In genomic region chr7:74583630-74584029, GRCh38 we compare ENCODE assay signal across 18 cellular contexts.
DNase-seq lines count a peak whose midpoint lies in the region; ATAC-seq, FAIRE-seq and TF ChIP-seq lines count a peak whose summit lies in the region.
"Had no signal": no experiment of that assay in that cellular context is flagged by ENCODE, and none has a peak within 500 bp of the region (broad histone marks: within the 10 kb centered on the region; RNA-seq: fewer than 3 reads in every experiment).

No MANE protein-coding gene starts in this region.

- H3K9ac ChIP-seq in HUES48 (ENCODE audit: low read depth, low read length): no peak overlapping the region
- H3K9ac ChIP-seq: KMS-11 had no signal

- no peak overlapping the region for H3K4me2 ChIP-seq in A549
- H3K4me2 ChIP-seq: KMS-11 had no signal

- H3K27ac Mint-ChIP-seq in endothelial cell (ENCODE audit: unreplicated experiment): peak overlapping the region; percentile 30
- H3K27ac Mint-ChIP-seq in activated naive CD8-positive, alpha-beta T cell treated with anti-CD3 and anti-CD28 coated beads, Interleukin-2, amount 50 U/mL, for 24 hours: no peak overlapping the region
- H3K27ac Mint-ChIP-seq: CD14-positive monocyte had no signal

- TF ChIP-seq RAD21 in A549 (conservative IDR thresholded peaks at IDR 0.05 in 1 of 2, IDR thresholded peaks at IDR 0.05 in 1 of 2): no peak

- TF ChIP-seq POLR2A in A549 (IDR thresholded peaks at IDR 0.05; ENCODE audit: low read length) (no peak), spleen (IDR thresholded peaks at IDR 0.05) (no peak)

- peak overlapping the region; percentile 30 to 95; a peak in 4 of 6 replicates for H3K27ac ChIP-seq in A549
- peak overlapping the region; percentile 8 for H3K27ac ChIP-seq in HUES48 (ENCODE audit: low read depth, low read length)
- H3K27ac ChIP-seq in spleen: no peak overlapping the region
- H3K27ac ChIP-seq: KMS-11, SJCRH30 had no signal

- no peak for TF ChIP-seq EP300 in A549 (IDR thresholded peaks at IDR 0.05)

- intact Hi-C loops in spleen (cut with DNase I; ENCODE audit: low total_unique reads): no loop called here

- H3K4me1 ChIP-seq in A549 (peaks cover 89% of the 10 kb centered on the region), HUES48 (ENCODE audit: control insufficient read depth, insufficient read depth, low read length) (peaks cover 5% of the 10 kb centered on the region; the same call in 1 of the 2 replicates), spleen (peaks cover 7 to 18% (median 12%) of the 10 kb centered on the region in 6 donors)
- H3K4me1 ChIP-seq: SJCRH30 had no signal

- H3K27me3 ChIP-seq in HUES48 (ENCODE audit: control insufficient read depth, insufficient read depth, low read length): no peaks in the 10 kb centered on the region
- no peaks in the 10 kb centered on the region for H3K27me3 ChIP-seq in spleen (replicated peaks in 1 of 7)
- H3K27me3 ChIP-seq: SJCRH30 had no signal

- no peaks in the 10 kb centered on the region for H3K9me3 ChIP-seq in A549
- no peaks in the 10 kb centered on the region for H3K9me3 ChIP-seq in HUES48 (ENCODE audit: control insufficient read depth, insufficient read depth, low read length)
- H3K9me3 ChIP-seq in spleen: no peaks in the 10 kb centered on the region
- H3K9me3 ChIP-seq: SJCRH30 had no signal

- H3K36me3 ChIP-seq in HUES48 (ENCODE audit: control insufficient read depth, insufficient read depth, low read length) (no peaks in the 10 kb centered on the region), spleen (no peaks in the 10 kb centered on the region)

- H3K4me3 ChIP-seq in A549: no peak overlapping the region
- no peak overlapping the region for H3K4me3 ChIP-seq in HUES48 (ENCODE audit: low read depth, low read length)
- no peak overlapping the region for H3K4me3 ChIP-seq in spleen
- H3K4me3 ChIP-seq: SJCRH30 had no signal

- H3K9me3 Mint-ChIP-seq in endothelial cell (ENCODE audit: unreplicated experiment): no peaks in the 10 kb centered on the region
- no peaks in the 10 kb centered on the region for H3K9me3 Mint-ChIP-seq in activated naive CD8-positive, alpha-beta T cell treated with anti-CD3 and anti-CD28 coated beads, Interleukin-2, amount 50 U/mL, for 24 hours
- H3K9me3 Mint-ChIP-seq: CD14-positive monocyte had no signal

- DNase-seq in A549 (ENCODE audit: low read depth in 1 of 2, low spot score in 1 of 2) (no peak), endothelial cell (ENCODE audit: low spot score) (no peak), left kidney (ENCODE audit: low read depth, low spot score) (peak; percentile 65), iPS-NIHi11 (ENCODE audit: low spot score) (no peak), spleen (no peak)
- no peak for DNase-seq in activated naive CD8-positive, alpha-beta T cell treated with anti-CD3 and anti-CD28 coated beads, Interleukin-2, amount 50 U/mL, for 24 hours
- DNase-seq: Calu3, NCI-H1048, NCI-H1436 treated with DMSO at 0.1 percent for 48 hours, NCI-H2081, NCI-H510A, NCI-H774, RPMI8226, SJCRH30 had no signal

- CTCF ChIA-PET in A549 (lab: Yijun Ruan, JAX): interaction anchor here (0.9 to 2.0 kb wide), 4 partner anchors 12 to 170 kb away, joined by 4 to 10 read pairs (median 4); no protein-coding TSS in a partner anchor

- H3K4me3 Mint-ChIP-seq in endothelial cell (ENCODE audit: unreplicated experiment): no peak overlapping the region
- H3K4me3 Mint-ChIP-seq in activated naive CD8-positive, alpha-beta T cell treated with anti-CD3 and anti-CD28 coated beads, Interleukin-2, amount 50 U/mL, for 24 hours: no peak overlapping the region
- H3K4me3 Mint-ChIP-seq: CD14-positive monocyte had no signal

- H3K27me3 Mint-ChIP-seq in endothelial cell (ENCODE audit: unreplicated experiment): peaks cover 2% of the 10 kb centered on the region
- no peaks in the 10 kb centered on the region for H3K27me3 Mint-ChIP-seq in activated naive CD8-positive, alpha-beta T cell treated with anti-CD3 and anti-CD28 coated beads, Interleukin-2, amount 50 U/mL, for 24 hours

- no peak for FAIRE-seq in A549 (lab: Jason Lieb, UNC)

- H3K36me3 Mint-ChIP-seq in endothelial cell (ENCODE audit: low read depth, unreplicated experiment): no peaks in the 10 kb centered on the region
- no peaks in the 10 kb centered on the region for H3K36me3 Mint-ChIP-seq in activated naive CD8-positive, alpha-beta T cell treated with anti-CD3 and anti-CD28 coated beads, Interleukin-2, amount 50 U/mL, for 24 hours (ENCODE audit: low read depth)
- H3K36me3 Mint-ChIP-seq: CD14-positive monocyte had no signal

- POLR2A ChIA-PET in A549 (lab: Yijun Ruan, JAX): no interaction called here

- ATAC-seq in A549: no peak
- ATAC-seq in HG03280 (IDR thresholded peaks at IDR 0.05; ENCODE audit: unreplicated experiment): no peak
- no peak for ATAC-seq in activated naive CD8-positive, alpha-beta T cell treated with anti-CD3 and anti-CD28 coated beads, Interleukin-2, amount 50 U/mL, for 24 hours

- peaks cover 22% of the 10 kb centered on the region for H3K4me1 Mint-ChIP-seq in endothelial cell (ENCODE audit: unreplicated experiment)
- H3K4me1 Mint-ChIP-seq in activated naive CD8-positive, alpha-beta T cell treated with anti-CD3 and anti-CD28 coated beads, Interleukin-2, amount 50 U/mL, for 24 hours: peaks cover 2% of the 10 kb centered on the region

- no peak for TF ChIP-seq CTCF in A549 (IDR thresholded peaks at IDR 0.05)
- no peak for TF ChIP-seq CTCF in endothelial cell (IDR thresholded peaks at IDR 0.05; ENCODE audit: unreplicated experiment)
- TF ChIP-seq CTCF in spleen (IDR thresholded peaks at IDR 0.05 in 8 of 11, conservative IDR thresholded peaks at IDR 0.05 in 3 of 11): no peak

- 84% methylated on average over 8 of the region's 8 CpGs for whole genome bisulfite sequencing in A549 (ENCODE audit: missing lambda C conversion rate)
- 83 to 96% (median 92%) methylated on average over 7 to 8 of the region's 8 CpGs for WGBS in spleen, 5 donors

TF ChIP-seq in A549, 52 proteins besides CTCF, POLR2A, EP300 and RAD21:
- TF ChIP-seq SMC3 (IDR thresholded peaks at IDR 0.05): no peak
- peak; percentile 37 for TF ChIP-seq ZFP36 (IDR thresholded peaks at IDR 0.05; ENCODE audit: borderline replicate concordance, partially characterized antibody)

Comparison
In these comparisons a context has a peak if more than half of its experiments do, and no peak if none do; other contexts are left out.
1. H3K27ac ChIP-seq: peak in A549 (2 of 2) and HUES48 (single experiment); none in spleen (0 of 8).